ENCODE assay signal across 16 cellular contexts in the genomic region with DNA sequence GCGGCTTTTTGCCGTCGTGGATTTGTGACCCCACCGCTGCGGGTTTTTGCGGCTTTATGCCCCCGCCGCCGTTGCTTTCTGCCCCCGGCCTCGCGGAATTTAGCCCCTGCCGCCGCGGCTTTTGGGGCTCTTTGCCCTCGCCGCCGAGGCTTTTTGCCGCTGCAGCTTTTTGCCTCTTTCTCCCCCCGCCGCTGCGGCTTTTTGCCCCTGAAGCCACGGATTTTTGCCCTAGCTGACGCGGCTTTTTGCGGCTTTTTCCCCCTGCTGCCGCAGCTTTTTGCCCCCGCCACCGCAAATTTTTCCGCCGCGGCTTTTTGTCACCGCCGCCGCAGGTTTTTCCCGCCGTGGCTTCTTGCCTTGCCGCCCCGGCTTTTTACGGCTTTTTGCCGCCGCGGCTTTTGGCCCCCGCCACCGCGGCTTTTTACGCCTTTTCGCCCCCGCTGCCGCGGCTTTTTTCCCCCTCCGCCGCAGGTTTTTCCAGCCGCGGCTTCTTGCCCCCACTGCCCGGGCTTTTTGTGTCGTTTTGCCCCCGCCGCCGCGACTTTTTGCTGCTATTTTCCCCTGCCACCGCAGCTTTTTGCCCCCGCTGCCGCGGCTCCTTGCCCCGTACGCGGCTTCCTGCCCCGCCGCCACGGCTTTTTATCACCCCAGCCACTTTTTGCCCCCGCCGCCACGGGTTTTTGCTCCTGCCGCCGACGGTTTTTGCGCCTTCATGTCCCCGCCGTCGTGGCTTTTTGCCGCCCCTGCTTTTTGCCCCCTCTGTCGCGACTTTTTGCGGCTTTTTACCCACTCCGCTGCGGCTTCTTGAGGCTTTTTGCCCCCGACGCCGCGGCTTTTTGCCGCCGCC.
DNase-seq lines count a peak whose midpoint lies in the region; ATAC-seq, FAIRE-seq and TF ChIP-seq lines count a peak whose summit lies in the region.
"Had no signal": no experiment of that assay in that cellular context is flagged by ENCODE, and none has a peak within 500 bp of the region (broad histone marks: within the 10 kb centered on the region; RNA-seq: fewer than 3 reads in every experiment).

No MANE protein-coding gene starts in this region.

- no peak overlapping the region for H2BK20ac ChIP-seq in H9 (ENCODE audit: low read depth, low read length, poor library complexity, severe bottlenecking)

- H3K9me3 Mint-ChIP-seq in H9 = peaks cover 64 to 71% of the 10 kb centered on the region in 2 experiments

- FAIRE-seq in HepG2 (lab: Jason Lieb, UNC) = no peak
- FAIRE-seq: HTR-8/SVneo had no signal

- no peak for ATAC-seq in right lobe of liver
- no peak for ATAC-seq in HepG2
- no peak for ATAC-seq in GM21526 (IDR thresholded peaks at IDR 0.05; ENCODE audit: low FRiP score, unreplicated experiment)
- ATAC-seq: CD8-positive, alpha-beta T cell had no signal

- no TSS peak for BruUV-seq in HepG2 (replicated peaks; lab: Mats Ljungman, UMichigan)

- POLR2A ChIA-PET in HepG2 (lab: Yijun Ruan, JAX) = no interaction called here

- H3K9ac ChIP-seq in HepG2 (ENCODE audit: insufficient read depth, low read depth, low read length) (no peak overlapping the region), H9 (ENCODE audit: extremely low read depth, insufficient read length, low read length) (no peak overlapping the region)

- H3K27me3 ChIP-seq in right lobe of liver = no peaks in the 10 kb centered on the region
- H3K27me3 ChIP-seq in HepG2 (ENCODE audit: control insufficient read depth in 1 of 2, insufficient read depth in 2 of 2, low read length in 2 of 2) = no peaks in the 10 kb centered on the region
- H3K27me3 ChIP-seq in H9 (ENCODE audit: insufficient read depth, low read length) = no peaks in the 10 kb centered on the region
- no peaks in the 10 kb centered on the region for H3K27me3 ChIP-seq in spleen (replicated peaks in 1 of 7)

- DNase-seq in right lobe of liver (peak in 2 of 3 donors; percentile 22 to 38), HepG2 (ENCODE audit: low spot score) (no peak), H9 (peak; percentile 7), mesenteric fat pad (ENCODE audit: low spot score) (peak; percentile 88), spleen (peak; percentile 56), epidermal melanocyte (ENCODE audit: insufficient read length, low spot score) (no peak), 8988T (no peak)
- DNase-seq: CD8-positive, alpha-beta T cell; COR-L47; DMS53; GOT3; HCEC 1CT; HFFc6 had no signal

- TF ChIP-seq EP300 in HepG2 (IDR thresholded peaks at IDR 0.05; ENCODE audit: low read depth in 2 of 2, low read length in 2 of 2) (no peak), HepG2 (CRISPR knock-in tag; IDR thresholded peaks at IDR 0.05; ENCODE audit: borderline replicate concordance) (no peak)

- no peaks in the 10 kb centered on the region for H3K4me1 Mint-ChIP-seq in H9
- H3K4me1 Mint-ChIP-seq: CD14-positive monocyte had no signal

- no peak overlapping the region for H3K27ac Mint-ChIP-seq in H9
- H3K27ac Mint-ChIP-seq: CD8-positive, alpha-beta T cell; HFFc6 had no signal

- H4K20me1 ChIP-seq in HepG2 (ENCODE audit: insufficient read depth, low read length) (no peaks in the 10 kb centered on the region), H9 (ENCODE audit: control insufficient read depth, insufficient read depth, insufficient read length) (no peaks in the 10 kb centered on the region)

- H3K56ac ChIP-seq in H9 (ENCODE audit: insufficient read length, low read depth, low read length) = no peak overlapping the region

- TF ChIP-seq RAD21 in HepG2 (CRISPR knock-in tag; IDR thresholded peaks at IDR 0.05) = no peak

- H3T11ph ChIP-seq in H9 (ENCODE audit: low read length) = no peak overlapping the region

- no peak overlapping the region for H2BK15ac ChIP-seq in H9 (ENCODE audit: low read depth, low read length)

- H3K27ac ChIP-seq in right lobe of liver (no peak overlapping the region), HepG2 (ENCODE audit: extremely low read length, insufficient read depth, low read length) (no peak overlapping the region), H9 (ENCODE audit: insufficient read length, low read depth, low read length) (no peak overlapping the region), spleen (no peak overlapping the region)

- WGBS in right lobe of liver (ENCODE audit: insufficient coverage, low coverage, low lambda C conversion rate, missing lambda C conversion rate) = 59% methylated on average over 75 of the region's 93 CpGs
- 87% methylated on average over 93 of the region's 93 CpGs for WGBS in HepG2 (ENCODE audit: low lambda C conversion rate)
- WGBS in H9 (ENCODE audit: extremely low coverage, insufficient read length, low lambda C conversion rate) = no CpG with 5 or more reads among the region's 93 CpGs
- 65 to 72% (median 68%) methylated on average over 93 of the region's 93 CpGs for WGBS in spleen, 5 donors

- no peak overlapping the region for H2AK5ac ChIP-seq in H9 (ENCODE audit: insufficient read length, low read length)

- H4K8ac ChIP-seq in H9 (replicated peaks; ENCODE audit: insufficient read length, low read depth, low read length) = no peak overlapping the region

- H3K23ac ChIP-seq in H9 (ENCODE audit: insufficient read length, low read depth, low read length) = no peak overlapping the region

- H3K9me3 ChIP-seq in right lobe of liver = no peaks in the 10 kb centered on the region
- peaks cover 36% of the 10 kb centered on the region for H3K9me3 ChIP-seq in HepG2 (ENCODE audit: low read length)
- peaks cover 26% of the 10 kb centered on the region for H3K9me3 ChIP-seq in H9 (ENCODE audit: control insufficient read depth, low read depth, low read length)
- peaks cover 0 to 63% (median 49%) of the 10 kb centered on the region in 8 donors for H3K9me3 ChIP-seq in spleen

- H3K79me1 ChIP-seq in H9 (ENCODE audit: insufficient read depth, low read depth, low read length, poor library complexity, severe bottlenecking) = no peaks in the 10 kb centered on the region

- H3K36me3 ChIP-seq in right lobe of liver (no peaks in the 10 kb centered on the region), HepG2 (replicated peaks in 1 of 2; ENCODE audit: control insufficient read depth in 1 of 2, insufficient read depth in 2 of 2, low read length in 2 of 2) (no peaks in the 10 kb centered on the region), spleen (no peaks in the 10 kb centered on the region)

- H2BK12ac ChIP-seq in H9 (ENCODE audit: insufficient read length, low read depth, low read length) = no peak overlapping the region

- no peak overlapping the region for H2AFZ ChIP-seq in HepG2 (ENCODE audit: low read length)
- H2AFZ ChIP-seq in H9 (ENCODE audit: low read length) = no peak overlapping the region

- no peak overlapping the region for H3K14ac ChIP-seq in H9 (ENCODE audit: insufficient read depth, low read length)

- H3K18ac ChIP-seq in H9 (ENCODE audit: insufficient read length, low read depth, low read length) = no peak overlapping the region

- H3K4me2 ChIP-seq in HepG2 (ENCODE audit: low read depth, low read length) (no peak overlapping the region), H9 (ENCODE audit: insufficient read depth, insufficient read length, low read length) (no peak overlapping the region)

- in situ Hi-C loops in HepG2 (cut with HindIII; ENCODE audit: extremely low pct_ligation_motif_present, low pct_unique_long_range_greater_than_20kb) = no loop called here

- H3K79me2 ChIP-seq in HepG2 (ENCODE audit: insufficient read depth, low read length) (no peaks in the 10 kb centered on the region), H9 (ENCODE audit: insufficient read depth, low read length) (no peaks in the 10 kb centered on the region)

- no peak for TF ChIP-seq CTCF in right lobe of liver (IDR thresholded peaks at IDR 0.05)
- TF ChIP-seq CTCF in HepG2 (CRISPR knock-in tag; IDR thresholded peaks at IDR 0.05) = no peak
- TF ChIP-seq CTCF in H9 (conservative IDR thresholded peaks at IDR 0.05) = no peak
- no peak for TF ChIP-seq CTCF in spleen (IDR thresholded peaks at IDR 0.05 in 8 of 11, conservative IDR thresholded peaks at IDR 0.05 in 3 of 11)

- intact Hi-C loops in right lobe of liver (cut with DNase I) = no loop called here
- intact Hi-C loops in HepG2 (cut with micrococcal nuclease; ENCODE audit: unreplicated experiment) = no loop called here
- intact Hi-C loops in spleen (cut with DNase I; ENCODE audit: low total_unique reads) = no loop called here

- H3K4me3 ChIP-seq in right lobe of liver (no peak overlapping the region), HepG2 (replicated peaks in 1 of 3; ENCODE audit: insufficient read depth in 1 of 3, low read depth in 2 of 3, low read length in 3 of 3) (no peak overlapping the region), spleen (no peak overlapping the region)

- H3K4me3 Mint-ChIP-seq in H9 = no peak overlapping the region
- H3K4me3 Mint-ChIP-seq: CD14-positive monocyte; CD8-positive, alpha-beta T cell; HFFc6 had no signal

- H3K4me1 ChIP-seq in right lobe of liver = no peaks in the 10 kb centered on the region
- no peaks in the 10 kb centered on the region for H3K4me1 ChIP-seq in HepG2 (ENCODE audit: insufficient read depth, low read length)
- H3K4me1 ChIP-seq in H9 (ENCODE audit: insufficient read depth, low read length) = no peaks in the 10 kb centered on the region
- H3K4me1 ChIP-seq in spleen = no peaks in the 10 kb centered on the region

- no peak overlapping the region for H3K4ac ChIP-seq in H9 (ENCODE audit: low read depth, low read length)

- H2BK5ac ChIP-seq in H9 (ENCODE audit: insufficient read length, low read length) = no peak overlapping the region

- no peak overlapping the region for H2BK120ac ChIP-seq in H9 (ENCODE audit: low read depth, low read length, poor library complexity, severe bottlenecking)

- no peaks in the 10 kb centered on the region for H3K23me2 ChIP-seq in H9 (ENCODE audit: insufficient read length, low read depth, low read length, poor library complexity, severe bottlenecking)

- TF ChIP-seq POLR2A in right lobe of liver (IDR thresholded peaks at IDR 0.05) = no peak
- no peak for TF ChIP-seq POLR2A in HepG2 (IDR thresholded peaks at IDR 0.05; ENCODE audit: insufficient read depth in 1 of 2, low read depth in 2 of 2, low read length in 2 of 2)
- TF ChIP-seq POLR2A in spleen (IDR thresholded peaks at IDR 0.05) = no peak

- CTCF ChIA-PET in HepG2 (lab: Yijun Ruan, JAX; ENCODE audit: low intra/inter-chr PET ratio, low total read pairs) = no interaction called here

- H4K5ac ChIP-seq in H9 (ENCODE audit: insufficient read length, low read depth, low read length) = no peak overlapping the region

- H3K27me3 Mint-ChIP-seq in H9 (ENCODE audit: low read depth) = peaks cover 4% of the 10 kb centered on the region; the same call in 1 of the 2 replicates

- H4K91ac ChIP-seq in H9 (ENCODE audit: insufficient read length, low read depth, low read length) = no peak overlapping the region

- H3K36me3 Mint-ChIP-seq in H9 (ENCODE audit: insufficient read depth in 1 of 3, low read depth in 3 of 3) = peaks cover 9 to 15% (median 12%) of the 10 kb centered on the region in 3 experiments
- H3K36me3 Mint-ChIP-seq: CD14-positive monocyte; CD8-positive, alpha-beta T cell had no signal

TF ChIP-seq in HepG2, 621 proteins besides CTCF, POLR2A, EP300 and RAD21 (continues in another document):
- TF ChIP-seq TRIM24 (CRISPR knock-in tag; IDR thresholded peaks at IDR 0.05) (no peak), JARID2 (CRISPR knock-in tag; IDR thresholded peaks at IDR 0.05; ENCODE audit: insufficient replicate concordance) (no peak), ZNF780A (CRISPR knock-in tag; IDR thresholded peaks at IDR 0.05) (no peak), RBM39 (IDR thresholded peaks at IDR 0.05; ENCODE audit: low read depth, low read length, poor library complexity, severe bottlenecking) (no peak)

Comparison
In these comparisons a context has a peak if more than half of its experiments do, and no peak if none do; other contexts are left out.
1. DNase-seq: peak in right lobe of liver (2 of 3), H9 (single experiment), mesenteric fat pad (single experiment) and spleen (single experiment); none in HepG2 (single experiment), epidermal melanocyte (single experiment) and 8988T (single experiment).